7 cellular contexts compared by ENCODE assay signal in genomic region chr5:55868846-55869245, GRCh38. TPM values are rescaled to one million over a fixed set of nuclear protein-coding genes. Genes with fewer than 3 reads are reported as not detected.
DNase-seq lines count a peak whose midpoint lies in the region; ATAC-seq and TF ChIP-seq lines count a peak whose summit lies in the region.

No MANE protein-coding gene starts in this region.

- POLR2A ChIA-PET in HCT116 (lab: Charles Lee): interaction anchor here (0.9 to 1.2 kb wide), 2 partner anchors 11 to 18 kb away, joined by 3 to 6 read pairs; partner anchors contain the start of gene IL31RA

- H3K4me1 ChIP-seq in HCT116 (ENCODE audit: control insufficient read depth in 1 of 2, insufficient read depth in 2 of 2, low read length in 2 of 2) (peaks cover 2 to 16% of the 10 kb centered on the region in 2 experiments; a peak in 3 of 4 replicates), prostate gland (replicated peaks) (no peaks in the 10 kb centered on the region)

- no peak overlapping the region for H3K4me3 ChIP-seq in HCT116 (replicated peaks in 1 of 2; ENCODE audit: low read depth in 1 of 2, low read length in 2 of 2)
- H3K4me3 ChIP-seq in prostate gland: no peak overlapping the region

- WGBS in prostate gland: 14% methylated on average over 1 of the region's 1 CpG

- H2AFZ ChIP-seq in HCT116 (ENCODE audit: low read depth, low read length, poor library complexity, severe bottlenecking): peak overlapping the region; percentile 89

- BruUV-seq in HCT116 (replicated peaks; lab: Mats Ljungman, UMichigan): no TSS peak

- H3K4me2 ChIP-seq in HCT116 (ENCODE audit: low read length): peak overlapping the region; percentile 59

- peak; percentile 39; the same call in 1 of the 2 replicates for TF ChIP-seq RAD21 in HCT116 (IDR thresholded peaks at IDR 0.05; ENCODE audit: low read depth)

- no peaks in the 10 kb centered on the region for H3K9me2 ChIP-seq in HCT116 (ENCODE audit: insufficient read depth)

- H4K20me1 ChIP-seq in HCT116 (ENCODE audit: insufficient read depth): no peaks in the 10 kb centered on the region

- H3K27ac ChIP-seq in HCT116 (ENCODE audit: low read depth, low read length): no peak overlapping the region
- no peak overlapping the region for H3K27ac ChIP-seq in prostate gland

- ATAC-seq in HCT116 (peak; percentile 97), SK-N-SH treated with all-trans-retinoic acid at 6 μM for 48 hours (peak; percentile 99)

- H3K27me3 ChIP-seq in HCT116 (ENCODE audit: insufficient read depth, low read length) (no peaks in the 10 kb centered on the region), prostate gland (replicated peaks; ENCODE audit: insufficient read depth) (no peaks in the 10 kb centered on the region)

- peak; percentile 82 for DNase-seq in HCT116 (ENCODE audit: low read depth, low spot score)
- DNase-seq in fibroblast of gingiva (ENCODE audit: low read depth): peak; percentile 86
- peak; percentile 25 for DNase-seq in stimulated activated CD4-positive, alpha-beta T cell treated with anti-CD3 and anti-CD28 coated beads, Interleukin-4, amount 100 ng/mL, for 1 hour
- no peak for DNase-seq in prostate gland (ENCODE audit: low spot score)
- DNase-seq in ecto neural progenitor cell (ENCODE audit: low spot score): no peak
- DNase-seq in NCI-H2196 treated with DMSO at 0.1 percent for 48 hours (lab: John Stamatoyannopoulos, UW; ENCODE audit: unreplicated experiment): no peak

- CTCF ChIA-PET in HCT116 (lab: Charles Lee): interaction anchor here (1.0 kb wide), 1 partner anchor 51 kb away, joined by 3 read pairs; no protein-coding TSS in a partner anchor

- RAD21 ChIA-PET in HCT116 (lab: Charles Lee; ENCODE audit: low non-redundant PET in 1 of 2, low total read pairs in 2 of 2, uncharacterized antibody in 2 of 2, unreplicated experiment in 2 of 2): no interaction called here

- no peaks in the 10 kb centered on the region for H3K79me2 ChIP-seq in HCT116 (ENCODE audit: insufficient read depth, low read length)

- TF ChIP-seq CTCF in HCT116 (IDR thresholded peaks at IDR 0.05 in 2 of 3, conservative IDR thresholded peaks at IDR 0.05 in 1 of 3; ENCODE audit: borderline replicate concordance in 1 of 3, insufficient read depth in 1 of 3, low read depth in 2 of 3, low read length in 2 of 3) (no peak), prostate gland (IDR thresholded peaks at IDR 0.05) (no peak)

- H3K9ac ChIP-seq in HCT116 (ENCODE audit: low read length): no peak overlapping the region

- intact Hi-C loops in HCT116 (cut with micrococcal nuclease) (no loop called here), prostate gland (cut with DNase I) (no loop called here)

- H3K9me3 ChIP-seq in HCT116 (ENCODE audit: control insufficient read depth in 1 of 2, insufficient read depth in 1 of 2, low read depth in 1 of 2, low read length in 2 of 2) (no peaks in the 10 kb centered on the region), prostate gland (no peaks in the 10 kb centered on the region)

- TF ChIP-seq POLR2A in HCT116 (IDR thresholded peaks at IDR 0.05; ENCODE audit: borderline replicate concordance, extremely low read depth, insufficient read depth, insufficient read length) (no peak), prostate gland (IDR thresholded peaks at IDR 0.05) (no peak)

- H3K36me3 ChIP-seq in HCT116 (ENCODE audit: control insufficient read depth in 1 of 2, insufficient read depth in 2 of 2, low read length in 2 of 2) (no peaks in the 10 kb centered on the region), prostate gland (no peaks in the 10 kb centered on the region)

TF ChIP-seq in HCT116, 20 proteins besides CTCF, POLR2A, EP300 and RAD21 (continues in another document):
- TF ChIP-seq, protein P1, sequence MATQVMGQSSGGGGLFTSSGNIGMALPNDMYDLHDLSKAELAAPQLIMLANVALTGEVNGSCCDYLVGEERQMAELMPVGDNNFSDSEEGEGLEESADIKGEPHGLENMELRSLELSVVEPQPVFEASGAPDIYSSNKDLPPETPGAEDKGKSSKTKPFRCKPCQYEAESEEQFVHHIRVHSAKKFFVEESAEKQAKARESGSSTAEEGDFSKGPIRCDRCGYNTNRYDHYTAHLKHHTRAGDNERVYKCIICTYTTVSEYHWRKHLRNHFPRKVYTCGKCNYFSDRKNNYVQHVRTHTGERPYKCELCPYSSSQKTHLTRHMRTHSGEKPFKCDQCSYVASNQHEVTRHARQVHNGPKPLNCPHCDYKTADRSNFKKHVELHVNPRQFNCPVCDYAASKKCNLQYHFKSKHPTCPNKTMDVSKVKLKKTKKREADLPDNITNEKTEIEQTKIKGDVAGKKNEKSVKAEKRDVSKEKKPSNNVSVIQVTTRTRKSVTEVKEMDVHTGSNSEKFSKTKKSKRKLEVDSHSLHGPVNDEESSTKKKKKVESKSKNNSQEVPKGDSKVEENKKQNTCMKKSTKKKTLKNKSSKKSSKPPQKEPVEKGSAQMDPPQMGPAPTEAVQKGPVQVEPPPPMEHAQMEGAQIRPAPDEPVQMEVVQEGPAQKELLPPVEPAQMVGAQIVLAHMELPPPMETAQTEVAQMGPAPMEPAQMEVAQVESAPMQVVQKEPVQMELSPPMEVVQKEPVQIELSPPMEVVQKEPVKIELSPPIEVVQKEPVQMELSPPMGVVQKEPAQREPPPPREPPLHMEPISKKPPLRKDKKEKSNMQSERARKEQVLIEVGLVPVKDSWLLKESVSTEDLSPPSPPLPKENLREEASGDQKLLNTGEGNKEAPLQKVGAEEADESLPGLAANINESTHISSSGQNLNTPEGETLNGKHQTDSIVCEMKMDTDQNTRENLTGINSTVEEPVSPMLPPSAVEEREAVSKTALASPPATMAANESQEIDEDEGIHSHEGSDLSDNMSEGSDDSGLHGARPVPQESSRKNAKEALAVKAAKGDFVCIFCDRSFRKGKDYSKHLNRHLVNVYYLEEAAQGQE (IDR thresholded peaks at IDR 0.05; ENCODE audit: low read depth): no peak
- no peak for TF ChIP-seq ZFX (IDR thresholded peaks at IDR 0.05)
- peak; percentile 81 for TF ChIP-seq JUND (IDR thresholded peaks at IDR 0.05)
- peak; percentile 55; the same call in 1 of the 2 replicates for TF ChIP-seq EGR1 (IDR thresholded peaks at IDR 0.05; ENCODE audit: low read depth)
- TF ChIP-seq, protein P2, sequence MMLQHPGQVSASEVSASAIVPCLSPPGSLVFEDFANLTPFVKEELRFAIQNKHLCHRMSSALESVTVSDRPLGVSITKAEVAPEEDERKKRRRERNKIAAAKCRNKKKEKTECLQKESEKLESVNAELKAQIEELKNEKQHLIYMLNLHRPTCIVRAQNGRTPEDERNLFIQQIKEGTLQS (IDR thresholded peaks at IDR 0.05): no peak
- TF ChIP-seq SRF (IDR thresholded peaks at IDR 0.05; ENCODE audit: low read depth): peak; percentile 89

TF ChIP-seq in SK-N-SH treated with all-trans-retinoic acid at 6 μM for 48 hours, 23 proteins besides CTCF, POLR2A, EP300 and RAD21 (continues in another document):
- TF ChIP-seq SNAI2 (CRISPR knock-in tag; IDR thresholded peaks at IDR 0.05) (no peak), PPARA (CRISPR knock-in tag; IDR thresholded peaks at IDR 0.05; ENCODE audit: borderline replicate concordance) (no peak), TCF4 (CRISPR knock-in tag; IDR thresholded peaks at IDR 0.05; ENCODE audit: borderline replicate concordance) (no peak), TOX (CRISPR knock-in tag; IDR thresholded peaks at IDR 0.05; ENCODE audit: borderline replicate concordance) (no peak), ZNF8 (CRISPR knock-in tag; IDR thresholded peaks at IDR 0.05) (no peak), PATZ1 (CRISPR knock-in tag; IDR thresholded peaks at IDR 0.05; ENCODE audit: borderline replicate concordance) (no peak), CSRNP3 (CRISPR knock-in tag; IDR thresholded peaks at IDR 0.05) (no peak)
- TF ChIP-seq, protein P3, sequence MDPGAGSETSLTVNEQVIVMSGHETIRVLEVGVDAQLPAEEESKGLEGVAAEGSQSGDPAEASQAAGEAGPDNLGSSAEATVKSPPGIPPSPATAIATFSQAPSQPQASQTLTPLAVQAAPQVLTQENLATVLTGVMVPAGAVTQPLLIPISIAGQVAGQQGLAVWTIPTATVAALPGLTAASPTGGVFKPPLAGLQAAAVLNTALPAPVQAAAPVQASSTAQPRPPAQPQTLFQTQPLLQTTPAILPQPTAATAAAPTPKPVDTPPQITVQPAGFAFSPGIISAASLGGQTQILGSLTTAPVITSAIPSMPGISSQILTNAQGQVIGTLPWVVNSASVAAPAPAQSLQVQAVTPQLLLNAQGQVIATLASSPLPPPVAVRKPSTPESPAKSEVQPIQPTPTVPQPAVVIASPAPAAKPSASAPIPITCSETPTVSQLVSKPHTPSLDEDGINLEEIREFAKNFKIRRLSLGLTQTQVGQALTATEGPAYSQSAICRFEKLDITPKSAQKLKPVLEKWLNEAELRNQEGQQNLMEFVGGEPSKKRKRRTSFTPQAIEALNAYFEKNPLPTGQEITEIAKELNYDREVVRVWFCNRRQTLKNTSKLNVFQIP (CRISPR knock-in tag; IDR thresholded peaks at IDR 0.05; ENCODE audit: borderline replicate concordance, low read depth): no peak

RNA-seq across cellular contexts. Expression of gene IL31RA, which starts 17.7 kb away (rescaled TPM):
- 0.59 TPM for total RNA-seq in HCT116 (2021; ENCODE audit: unreplicated experiment)
- 0.53 and 0.57 TPM in 2 replicates for polyA plus RNA-seq in HCT116 (2012)
- 1 to 10 TPM in 1 of 2 donors, not detected in 1; 2.1 TPM for total RNA-seq in prostate gland

Comparison
In these comparisons a context has a peak if more than half of its experiments do, and no peak if none do; other contexts are left out.
1. DNase-seq: peak in HCT116 (single experiment), fibroblast of gingiva (single experiment) and stimulated activated CD4-positive, alpha-beta T cell treated with anti-CD3 and anti-CD28 coated beads, Interleukin-4, amount 100 ng/mL, for 1 hour (single experiment); none in prostate gland (single experiment), ecto neural progenitor cell (single experiment) and NCI-H2196 treated with DMSO at 0.1 percent for 48 hours (single experiment).